Comparison of ENCODE assay signal across 31 cellular contexts in the genomic region with DNA sequence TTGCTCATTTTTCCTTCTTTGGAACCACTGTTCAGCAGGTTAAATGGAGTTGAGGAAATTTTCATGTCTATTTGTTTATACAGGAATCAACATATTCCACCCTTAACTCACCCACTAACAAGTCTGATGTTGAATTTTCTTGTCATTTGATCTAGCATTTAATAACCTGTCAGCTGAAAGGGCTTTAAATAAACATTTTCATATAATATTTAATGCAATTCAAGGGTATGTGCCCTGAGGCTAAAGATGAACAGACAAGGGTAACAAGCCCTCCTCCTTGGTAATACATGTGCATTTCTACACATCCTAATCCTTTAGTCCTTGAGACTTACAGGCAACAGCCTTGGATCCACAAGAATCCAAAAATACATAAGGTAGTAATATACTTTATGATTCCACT.
"Had no signal": no experiment of that assay in that cellular context is flagged by ENCODE, and none has a peak within 500 bp of the region (broad histone marks: within the 10 kb centered on the region; RNA-seq: fewer than 3 reads in every experiment).

No MANE protein-coding gene starts in this region.

- H3K27me3 ChIP-seq: pancreas, stomach, testis, thyroid gland, transverse colon, upper lobe of right lung had no signal

- H3K4me1 ChIP-seq: left ventricle myocardium inferior, pancreas, prostate gland, thyroid gland, upper lobe of right lung had no signal

- H3K27ac Mint-ChIP-seq: immature natural killer cell; naive thymus-derived CD4-positive, alpha-beta T cell; natural killer cell treated with Interleukin-12 subunit alpha and Interleukin-12 subunit beta and Interleukin-15 and Interleukin-18, amount 100 ng/mL, for 72 hours; stimulated activated naive B cell treated with anti-CD40 and anti-IgM and Interleukin-4, amounts not matched to agents 10 μg/mL and 1 μg/mL and 100 μg/mL, for 72 hours had no signal

- H3K4me1 Mint-ChIP-seq: naive thymus-derived CD4-positive, alpha-beta T cell; stimulated activated naive B cell treated with anti-CD40 and anti-IgM and Interleukin-4, amounts not matched to agents 10 μg/mL and 1 μg/mL and 100 μg/mL, for 72 hours had no signal

- ATAC-seq: left colon; mucosa of descending colon; naive thymus-derived CD4-positive, alpha-beta T cell; natural killer cell treated with Interleukin-12 subunit alpha and Interleukin-12 subunit beta and Interleukin-15 and Interleukin-18, amount 100 ng/mL, for 72 hours; pancreas; right cardiac atrium; sciatic nerve; stimulated activated naive B cell treated with anti-CD40 and anti-IgM and Interleukin-4, amounts not matched to agents 10 μg/mL and 1 μg/mL and 100 μg/mL, for 72 hours; stimulated activated naive CD8-positive, alpha-beta T cell treated with anti-CD3 and anti-CD28 coated beads, Interleukin-15, Interleukin-2, amounts not matched to agents 100 U/mL and 50 U/mL, for 24 hours; upper lobe of right lung had no signal

- H3K4me3 Mint-ChIP-seq: immature natural killer cell; naive thymus-derived CD4-positive, alpha-beta T cell; natural killer cell treated with Interleukin-12 subunit alpha and Interleukin-12 subunit beta and Interleukin-15 and Interleukin-18, amount 100 ng/mL, for 72 hours; neural crest cell; stimulated activated naive B cell treated with anti-CD40 and anti-IgM and Interleukin-4, amounts not matched to agents 10 μg/mL and 1 μg/mL and 100 μg/mL, for 72 hours had no signal

- H3K36me3 ChIP-seq: left ventricle myocardium inferior, pancreas, prostate gland, stomach, thyroid gland, transverse colon, upper lobe of right lung had no signal

- H3K4me3 ChIP-seq: left ventricle myocardium inferior, lung, mucosa of descending colon, pancreas, prostate gland, skin epidermis, stomach, testis, thyroid gland, transverse colon, upper lobe of right lung had no signal

- H3K9me3 ChIP-seq: left ventricle myocardium inferior, mucosa of descending colon, pancreas, prostate gland, stomach, testis, thyroid gland, transverse colon, upper lobe of right lung had no signal

- H3K9me3 Mint-ChIP-seq: natural killer cell treated with Interleukin-12 subunit alpha and Interleukin-12 subunit beta and Interleukin-15 and Interleukin-18, amount 100 ng/mL, for 72 hours had no signal

- H3K27me3 Mint-ChIP-seq: natural killer cell treated with Interleukin-12 subunit alpha and Interleukin-12 subunit beta and Interleukin-15 and Interleukin-18, amount 100 ng/mL, for 72 hours; stimulated activated naive B cell treated with anti-CD40 and anti-IgM and Interleukin-4, amounts not matched to agents 10 μg/mL and 1 μg/mL and 100 μg/mL, for 72 hours had no signal

- DNase-seq: hypothalamus; immature natural killer cell; kidney; left colon; left ventricle myocardium inferior; mesendoderm; midbrain; mucosa of descending colon; naive thymus-derived CD4-positive, alpha-beta T cell; nucleus accumbens; pancreas; posterior cingulate gyrus; retina; right cardiac atrium; stimulated activated CD4-positive, alpha-beta T cell treated with anti-CD3 and anti-CD28 coated beads, Interleukin-12 subunit alpha, Interleukin-12 subunit beta, amount 100 ng/mL, for 4 hours; stimulated activated CD4-positive, alpha-beta T cell treated with anti-CD3 and anti-CD28 coated beads, Interleukin-15, amount 100 ng/mL, for 24 hours; stimulated activated CD4-positive, alpha-beta T cell treated with anti-CD3 and anti-CD28 coated beads, Interleukin-2, amount 100 ng/mL, for 24 hours; stimulated activated CD4-positive, alpha-beta T cell treated with anti-CD3 and anti-CD28 coated beads, Interleukin-4, amount 100 ng/mL, for 1 hour; stimulated activated naive B cell treated with anti-CD40 and anti-IgM and Interleukin-4, amounts not matched to agents 10 μg/mL and 1 μg/mL and 100 μg/mL, for 72 hours; stimulated activated naive CD8-positive, alpha-beta T cell treated with anti-CD3 and anti-CD28 coated beads, Interleukin-15, Interleukin-2, amounts not matched to agents 100 U/mL and 50 U/mL, for 24 hours; stomach; testis; thyroid gland; transverse colon; upper lobe of right lung had no signal

- H3K36me3 Mint-ChIP-seq: stimulated activated naive B cell treated with anti-CD40 and anti-IgM and Interleukin-4, amounts not matched to agents 10 μg/mL and 1 μg/mL and 100 μg/mL, for 72 hours had no signal

- H3K27ac ChIP-seq: left ventricle myocardium inferior, pancreas, prostate gland, skin epidermis, stomach, testis, thyroid gland, transverse colon, upper lobe of right lung had no signal
